ENCODE assay signal across 1 cellular context in genomic region chr20:49693435-49694171, GRCh38.
TF ChIP-seq lines count a peak whose summit lies in the region.

No MANE protein-coding gene starts in this region.

TF ChIP-seq in liver, 16 proteins besides CTCF, POLR2A, EP300 and RAD21:
- no peak for TF ChIP-seq YY1 (IDR thresholded peaks at IDR 0.05)
- no peak for TF ChIP-seq TAF1 (conservative IDR thresholded peaks at IDR 0.05)
- TF ChIP-seq ZBTB33 (IDR thresholded peaks at IDR 0.05): no peak
- TF ChIP-seq EGR1 (IDR thresholded peaks at IDR 0.05; ENCODE audit: low read depth in 2 of 2): no peak
- TF ChIP-seq MAX (IDR thresholded peaks at IDR 0.05): no peak
- TF ChIP-seq ATF3 (IDR thresholded peaks at IDR 0.05): no peak
- no peak for TF ChIP-seq REST (IDR thresholded peaks at IDR 0.05)
- TF ChIP-seq NR2F2 (IDR thresholded peaks at IDR 0.05): no peak
- TF ChIP-seq GABPA (IDR thresholded peaks at IDR 0.05 in 1 of 2, conservative IDR thresholded peaks at IDR 0.05 in 1 of 2): no peak
